Comparison of ENCODE assay signal across 9 cellular contexts in genomic region chr12:6231359-6232268, GRCh38. TPM values are rescaled to one million over a fixed set of nuclear protein-coding genes. Genes with fewer than 3 reads are reported as not detected.
DNase-seq lines count a peak whose midpoint lies in the region; ATAC-seq and TF ChIP-seq lines count a peak whose summit lies in the region.
"Had no signal": no experiment of that assay in that cellular context is flagged by ENCODE, and none has a peak within 500 bp of the region (broad histone marks: within the 10 kb centered on the region; RNA-seq: fewer than 3 reads in every experiment).

No MANE protein-coding gene starts in this region.

- H3K9me3 Mint-ChIP-seq in activated T-helper 1 cell treated with anti-CD3 and anti-CD28 coated beads, Interleukin-12 subunit alpha, Interleukin-12 subunit beta, Interleukin-2, Interleukin-4 antibody, amounts not matched to agents 30 ng/mL and 10 ng/mL and 1 ng/mL, durations not matched to agents 14 hours and 24 hours and 36 hours = no peaks in the 10 kb centered on the region
- H3K9me3 Mint-ChIP-seq in chondrocyte (ENCODE audit: low read depth) = no peaks in the 10 kb centered on the region
- H3K9me3 Mint-ChIP-seq: stimulated activated naive CD8-positive, alpha-beta T cell treated with anti-CD3 and anti-CD28 coated beads, Interleukin-15, Interleukin-2, amounts not matched to agents 100 ng/mL and 50 ng/mL, for 24 hours had no signal

- H3K36me3 Mint-ChIP-seq in activated T-helper 1 cell treated with anti-CD3 and anti-CD28 coated beads, Interleukin-12 subunit alpha, Interleukin-12 subunit beta, Interleukin-2, Interleukin-4 antibody, amounts not matched to agents 30 ng/mL and 10 ng/mL and 1 ng/mL, durations not matched to agents 14 hours and 24 hours and 36 hours (ENCODE audit: low read depth) = no peaks in the 10 kb centered on the region
- H3K36me3 Mint-ChIP-seq in chondrocyte (ENCODE audit: low read depth) = peaks cover 22% of the 10 kb centered on the region

- DNase-seq in activated CD4-positive, CD25-positive, alpha-beta regulatory T cell (lab: John Stamatoyannopoulos, UW) = no peak
- DNase-seq in activated T-helper 1 cell treated with anti-CD3 and anti-CD28 coated beads, Interleukin-12 subunit alpha, Interleukin-12 subunit beta, Interleukin-2, Interleukin-4 antibody, amounts not matched to agents 30 ng/mL and 10 ng/mL and 1 ng/mL, durations not matched to agents 14 hours and 24 hours and 36 hours (ENCODE audit: low spot score) = no peak
- DNase-seq in iris pigment epithelial cell (ENCODE audit: low read depth) (peak; percentile 48), chondrocyte (ENCODE audit: low spot score) (no peak), MV-4-11 (lab: John Stamatoyannopoulos, UW) (no peak), H4 (ENCODE audit: low spot score) (no peak)

- H3K4me3 Mint-ChIP-seq in activated T-helper 1 cell treated with anti-CD3 and anti-CD28 coated beads, Interleukin-12 subunit alpha, Interleukin-12 subunit beta, Interleukin-2, Interleukin-4 antibody, amounts not matched to agents 30 ng/mL and 10 ng/mL and 1 ng/mL, durations not matched to agents 14 hours and 24 hours and 36 hours = peak overlapping the region; percentile 58
- no peak overlapping the region for H3K4me3 Mint-ChIP-seq in chondrocyte (ENCODE audit: unreplicated experiment)

- H3K27ac ChIP-seq in stomach smooth muscle (ENCODE audit: low read length) = peak overlapping the region; percentile 100

- peaks cover 20% of the 10 kb centered on the region for H3K4me1 Mint-ChIP-seq in activated T-helper 1 cell treated with anti-CD3 and anti-CD28 coated beads, Interleukin-12 subunit alpha, Interleukin-12 subunit beta, Interleukin-2, Interleukin-4 antibody, amounts not matched to agents 30 ng/mL and 10 ng/mL and 1 ng/mL, durations not matched to agents 14 hours and 24 hours and 36 hours (ENCODE audit: low read depth)
- peaks cover 28% of the 10 kb centered on the region for H3K4me1 Mint-ChIP-seq in chondrocyte (ENCODE audit: low read depth)

- no peaks in the 10 kb centered on the region for H3K9me3 ChIP-seq in stomach smooth muscle (ENCODE audit: control insufficient read depth in 2 of 2, low read length in 2 of 2)

- intact Hi-C loops in activated T-helper 1 cell treated with anti-CD3 and anti-CD28 coated beads, Interleukin-12 subunit alpha, Interleukin-12 subunit beta, Interleukin-2, Interleukin-4 antibody, amounts not matched to agents 30 ng/mL and 10 ng/mL and 1 ng/mL, durations not matched to agents 14 hours and 24 hours and 36 hours (cut with micrococcal nuclease) = loop anchor here (1.0 to 2.0 kb wide), 2 partner anchors 13 to 33 kb away; no protein-coding TSS in a partner anchor

- H3K4me3 ChIP-seq in stomach smooth muscle (ENCODE audit: low read length in 2 of 2) = peak overlapping the region; percentile 27 to 61

- H3K27me3 Mint-ChIP-seq in activated T-helper 1 cell treated with anti-CD3 and anti-CD28 coated beads, Interleukin-12 subunit alpha, Interleukin-12 subunit beta, Interleukin-2, Interleukin-4 antibody, amounts not matched to agents 30 ng/mL and 10 ng/mL and 1 ng/mL, durations not matched to agents 14 hours and 24 hours and 36 hours (ENCODE audit: insufficient read depth) = no peaks in the 10 kb centered on the region
- no peaks in the 10 kb centered on the region for H3K27me3 Mint-ChIP-seq in chondrocyte (ENCODE audit: low read depth)

- H3K27me3 ChIP-seq in stomach smooth muscle (ENCODE audit: control insufficient read depth in 1 of 2, insufficient read depth in 2 of 2, low read length in 2 of 2) = no peaks in the 10 kb centered on the region

- peak; percentile 46 to 53 for ATAC-seq in activated CD4-positive, CD25-positive, alpha-beta regulatory T cell treated with anti-CD3 and anti-CD28 coated beads, Interleukin-2, amount 50 U/mL, for 24 hours

- H3K4me1 ChIP-seq in stomach smooth muscle (ENCODE audit: control insufficient read depth, insufficient read depth, low read length) = peaks cover 96% of the 10 kb centered on the region

- peaks cover 35 to 40% of the 10 kb centered on the region in 2 donors for H3K36me3 ChIP-seq in stomach smooth muscle (ENCODE audit: control insufficient read depth in 2 of 2, insufficient read depth in 2 of 2, low read length in 2 of 2)

- peak overlapping the region; percentile 66 to 77 for H3K9ac ChIP-seq in stomach smooth muscle (ENCODE audit: low read length in 2 of 2)

- TF ChIP-seq CTCF in chondrocyte (IDR thresholded peaks at IDR 0.05) = no peak

- H3K27ac Mint-ChIP-seq in activated T-helper 1 cell treated with anti-CD3 and anti-CD28 coated beads, Interleukin-12 subunit alpha, Interleukin-12 subunit beta, Interleukin-2, Interleukin-4 antibody, amounts not matched to agents 30 ng/mL and 10 ng/mL and 1 ng/mL, durations not matched to agents 14 hours and 24 hours and 36 hours = peak overlapping the region; percentile 32
- no peak overlapping the region for H3K27ac Mint-ChIP-seq in chondrocyte (ENCODE audit: unreplicated experiment)

RNA-seq across cellular contexts. Expression of gene CD9, which starts 31.4 kb away (rescaled TPM):
- total RNA-seq in activated T-helper 1 cell treated with anti-CD3 and anti-CD28 coated beads, Interleukin-12 subunit alpha, Interleukin-12 subunit beta, Interleukin-2, Interleukin-4 antibody, amounts not matched to agents 30 ng/mL and 10 ng/mL and 1 ng/mL, durations not matched to agents 14 hours and 24 hours and 36 hours = 47.4 and 50.9 TPM in 2 replicates
- 54.7 to 62.1 TPM (median 60.7 TPM) in 3 replicates for total RNA-seq in chondrocyte
- 86.6 and 133 TPM in 2 replicates for total RNA-seq in H4 (2014; rRNA removed; shearing (Covaris generic))
